Comparison of ENCODE assay signal across 21 cellular contexts in the genomic region with DNA sequence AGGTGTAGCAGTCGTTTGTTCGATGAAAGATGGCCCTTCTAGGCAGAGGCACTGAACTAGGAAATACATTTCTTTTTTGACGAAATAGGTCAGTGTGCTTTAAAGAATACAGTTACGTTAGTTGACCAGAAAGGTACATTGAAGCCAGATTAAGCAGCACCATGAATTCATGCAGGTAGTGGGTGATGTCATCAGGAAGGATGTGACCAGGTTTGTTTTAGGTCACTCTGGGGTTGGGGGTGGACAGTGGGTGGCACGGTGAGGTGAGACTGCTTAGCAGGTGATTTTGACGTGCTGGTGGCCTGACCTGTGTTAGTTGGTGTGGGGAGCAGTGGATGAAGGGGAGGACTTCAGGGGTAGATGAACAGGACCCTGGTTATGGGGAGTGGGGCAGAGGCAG. TPM values are rescaled to one million over a fixed set of nuclear protein-coding genes. Genes with fewer than 3 reads are reported as not detected.
"Had no signal": no experiment of that assay in that cellular context is flagged by ENCODE, and none has a peak within 500 bp of the region (broad histone marks: within the 10 kb centered on the region; RNA-seq: fewer than 3 reads in every experiment).

No MANE protein-coding gene starts in this region.

- DNase-seq: activated CD4-positive, alpha-beta T cell treated with anti-CD3 and anti-CD28 coated beads, Interleukin-2, amount 50 U/mL, for 1 hour; activated naive CD4-positive, alpha-beta T cell; left ventricle myocardium superior; naive B cell; stimulated activated CD4-positive, alpha-beta T cell treated with anti-CD3 and anti-CD28 coated beads, Interleukin-2, amount 100 ng/mL, for 24 hours; T-helper 9 cell had no signal

- H3K27ac ChIP-seq: ascending aorta, breast epithelium, coronary artery, gastroesophageal sphincter, neural progenitor cell, tibial nerve had no signal

- H3K27ac Mint-ChIP-seq: activated T-helper 1 cell treated with anti-CD3 and anti-CD28 coated beads, Interleukin-12 subunit alpha, Interleukin-12 subunit beta, Interleukin-2, Interleukin-4 antibody, amounts not matched to agents 30 ng/mL and 10 ng/mL and 1 ng/mL, durations not matched to agents 14 hours and 24 hours and 36 hours; neural progenitor cell; progenitor cell of endocrine pancreas had no signal

- H3K4me3 Mint-ChIP-seq: activated T-helper 1 cell treated with anti-CD3 and anti-CD28 coated beads, Interleukin-12 subunit alpha, Interleukin-12 subunit beta, Interleukin-2, Interleukin-4 antibody, amounts not matched to agents 30 ng/mL and 10 ng/mL and 1 ng/mL, durations not matched to agents 14 hours and 24 hours and 36 hours; neural progenitor cell; stimulated activated naive CD8-positive, alpha-beta T cell treated with anti-CD3 and anti-CD28 coated beads, Interleukin-15, Interleukin-2, amounts not matched to agents 100 ng/mL and 50 ng/mL, for 24 hours had no signal

- H3K9me3 Mint-ChIP-seq: activated T-helper 1 cell treated with anti-CD3 and anti-CD28 coated beads, Interleukin-12 subunit alpha, Interleukin-12 subunit beta, Interleukin-2, Interleukin-4 antibody, amounts not matched to agents 30 ng/mL and 10 ng/mL and 1 ng/mL, durations not matched to agents 14 hours and 24 hours and 36 hours; naive B cell; neural progenitor cell; stimulated activated naive CD8-positive, alpha-beta T cell treated with anti-CD3 and anti-CD28 coated beads, Interleukin-15, Interleukin-2, amounts not matched to agents 100 ng/mL and 50 ng/mL, for 24 hours had no signal

- H2AFZ ChIP-seq: neural progenitor cell had no signal

- H3K4me2 ChIP-seq: neural progenitor cell had no signal

- H3K27me3 ChIP-seq: ascending aorta, breast epithelium, gastroesophageal sphincter, neural progenitor cell, tibial nerve had no signal

- H3K4me3 ChIP-seq: ascending aorta, breast epithelium, coronary artery, gastroesophageal sphincter, neural progenitor cell, tibial nerve had no signal

- H3K27me3 Mint-ChIP-seq: naive B cell; progenitor cell of endocrine pancreas; stimulated activated naive CD8-positive, alpha-beta T cell treated with anti-CD3 and anti-CD28 coated beads, Interleukin-15, Interleukin-2, amounts not matched to agents 100 ng/mL and 50 ng/mL, for 24 hours had no signal

- FAIRE-seq: urothelium cell line had no signal

- H3K9me3 ChIP-seq: ascending aorta, breast epithelium, gastroesophageal sphincter, tibial nerve had no signal

- H3K36me3 ChIP-seq: breast epithelium, neural progenitor cell had no signal

- ATAC-seq: esophagus mucosa, gastroesophageal sphincter, left ventricle myocardium superior had no signal

- H3K9ac ChIP-seq: neural progenitor cell had no signal

RNA-seq across cellular contexts. Expression of a gene that starts 11.2 kb away (rescaled TPM):
- total RNA-seq: ascending aorta, mononuclear cell, osteoblast had no signal

RNA-seq across cellular contexts. Expression of a gene that starts 23.4 kb away (rescaled TPM):
- total RNA-seq: activated CD8-positive, alpha-beta memory T cell treated with anti-CD3 and anti-CD28 coated beads for 36 hours; activated T-helper 1 cell treated with anti-CD3 and anti-CD28 coated beads, Interleukin-12 subunit alpha, Interleukin-12 subunit beta, Interleukin-2, Interleukin-4 antibody, amounts not matched to agents 30 ng/mL and 10 ng/mL and 1 ng/mL, durations not matched to agents 14 hours and 24 hours and 36 hours; ascending aorta; breast epithelium; esophagus mucosa; gastroesophageal sphincter; left ventricle myocardium superior; mononuclear cell; osteoblast; progenitor cell of endocrine pancreas; tibial nerve had no signal
- polyA plus RNA-seq: adipose tissue had no signal
